In genomic region chr3:62027796-62028195, GRCh38 we compare ENCODE assay signal across 21 cellular contexts.
DNase-seq lines count a peak whose midpoint lies in the region; ATAC-seq and TF ChIP-seq lines count a peak whose summit lies in the region.
"Had no signal": no experiment of that assay in that cellular context is flagged by ENCODE, and none has a peak within 500 bp of the region (broad histone marks: within the 10 kb centered on the region; RNA-seq: fewer than 3 reads in every experiment).

No MANE protein-coding gene starts in this region.

- H3K27me3 ChIP-seq in GM23338 (ENCODE audit: insufficient read depth) (no peaks in the 10 kb centered on the region), prostate gland (replicated peaks; ENCODE audit: insufficient read depth) (no peaks in the 10 kb centered on the region)
- H3K27me3 ChIP-seq: BE2C had no signal

- no peak overlapping the region for H3K4me2 ChIP-seq in GM23338
- H3K4me2 ChIP-seq: PC-9 had no signal

- H3K27me3 Mint-ChIP-seq in GM23338 (ENCODE audit: insufficient read depth, low read depth, poor library complexity) (no peaks in the 10 kb centered on the region), glutamatergic neuron (ENCODE audit: unreplicated experiment) (no peaks in the 10 kb centered on the region)

- WGBS in prostate gland, result 73% methylated on average over 5 of the region's 5 CpGs

- H3K27ac Mint-ChIP-seq in GM23338 (peak overlapping the region; percentile 74; the same call in 1 of the 2 replicates), glutamatergic neuron (ENCODE audit: unreplicated experiment) (no peak overlapping the region)

- no peaks in the 10 kb centered on the region for H3K79me2 ChIP-seq in GM23338 (replicated peaks; ENCODE audit: insufficient read depth)

- no peak for ATAC-seq in GM23338
- ATAC-seq: SK-N-SH treated with all-trans-retinoic acid at 6 μM for 48 hours had no signal

- no peaks in the 10 kb centered on the region for H3F3A ChIP-seq in GM23338 (replicated peaks; ENCODE audit: low read depth)

- H3K4me3 Mint-ChIP-seq in GM23338 (no peak overlapping the region), glutamatergic neuron (ENCODE audit: unreplicated experiment) (no peak overlapping the region)

- DNase-seq in GM23338 (ENCODE audit: low spot score), result no peak
- DNase-seq in astrocyte of the cerebellum (ENCODE audit: low read depth), result peak; percentile 48
- peak; percentile 38 for DNase-seq in inferior parietal cortex (ENCODE audit: extremely low spot score)
- DNase-seq in superior temporal gyrus (ENCODE audit: extremely low spot score), result peak; percentile 48
- DNase-seq in SW480 (ENCODE audit: low spot score), result no peak
- no peak for DNase-seq in glutamatergic neuron
- no peak for DNase-seq in prostate gland (ENCODE audit: low spot score)
- DNase-seq: BE2C, EL, GF-D8, Kasumi-1, MM.1S, NCI-H1092, NCI-H1436, NCI-H187 treated with DMSO at 0.1 percent for 48 hours, NCI-H69, PC-9, SHP77 treated with DMSO at 0.1 percent for 48 hours had no signal

- no peak overlapping the region for H2AFZ ChIP-seq in GM23338
- H2AFZ ChIP-seq: PC-9 had no signal

- H3K4me1 ChIP-seq in GM23338 (ENCODE audit: insufficient read depth) (0 out of 2 replicates have a peak, but pooled peaks cover 2% of the 10 kb centered on the region), prostate gland (replicated peaks) (no peaks in the 10 kb centered on the region)

- H4K20me1 ChIP-seq in GM23338 (replicated peaks; ENCODE audit: insufficient read depth), result no peaks in the 10 kb centered on the region

- in situ Hi-C loops in astrocyte of the cerebellum (cut with HindIII; ENCODE audit: low sequenced_read_pairs), result no loop called here

- H3K4me3 ChIP-seq in GM23338, result no peak overlapping the region
- H3K4me3 ChIP-seq in astrocyte of the cerebellum (ENCODE audit: low read depth, low read length), result no peak overlapping the region
- H3K4me3 ChIP-seq in prostate gland, result no peak overlapping the region
- H3K4me3 ChIP-seq: HAP-1, PC-9 had no signal

- H3K36me3 Mint-ChIP-seq in GM23338 (ENCODE audit: low read depth), result no peaks in the 10 kb centered on the region
- no peaks in the 10 kb centered on the region for H3K36me3 Mint-ChIP-seq in glutamatergic neuron (ENCODE audit: unreplicated experiment)

- TF ChIP-seq POLR2A in prostate gland (IDR thresholded peaks at IDR 0.05), result no peak

- H3K4me1 Mint-ChIP-seq in GM23338, result peaks cover 39% of the 10 kb centered on the region
- peaks cover 4% of the 10 kb centered on the region for H3K4me1 Mint-ChIP-seq in glutamatergic neuron (ENCODE audit: low read depth, unreplicated experiment)

- H3K36me3 ChIP-seq in GM23338 (ENCODE audit: insufficient read depth), result no peaks in the 10 kb centered on the region
- H3K36me3 ChIP-seq in prostate gland, result no peaks in the 10 kb centered on the region
- H3K36me3 ChIP-seq: BE2C, HAP-1 had no signal

- no peaks in the 10 kb centered on the region for H3K9me2 ChIP-seq in GM23338 (ENCODE audit: insufficient read depth)

- intact Hi-C loops in prostate gland (cut with DNase I), result no loop called here

- TF ChIP-seq CTCF in GM23338 (conservative IDR thresholded peaks at IDR 0.05; ENCODE audit: low read depth in 2 of 2) (no peak), astrocyte of the cerebellum (IDR thresholded peaks at IDR 0.05; ENCODE audit: low read depth, low read length, missing control alignments) (no peak), glutamatergic neuron (IDR thresholded peaks at IDR 0.05; ENCODE audit: partially characterized antibody, unreplicated experiment) (no peak), prostate gland (IDR thresholded peaks at IDR 0.05) (no peak)

- H3K9me3 Mint-ChIP-seq in GM23338, result no peaks in the 10 kb centered on the region
- H3K9me3 Mint-ChIP-seq in glutamatergic neuron (ENCODE audit: unreplicated experiment), result no peaks in the 10 kb centered on the region

- H3K9me3 ChIP-seq in prostate gland, result no peaks in the 10 kb centered on the region
- H3K9me3 ChIP-seq: BE2C, HAP-1 had no signal

- H3K27ac ChIP-seq in GM23338 (ENCODE audit: low read depth) (0 out of 2 replicates have a peak overlapping the region, but pooled peaks have one; percentile 12), prostate gland (no peak overlapping the region)
- H3K27ac ChIP-seq: PC-9, RWPE1 had no signal

TF ChIP-seq in GM23338, 12 proteins besides CTCF, POLR2A, EP300 and RAD21 (continues in another document):
- no peak for TF ChIP-seq EZH2 (IDR thresholded peaks at IDR 0.05; ENCODE audit: low read depth, unreplicated experiment)
- TF ChIP-seq STAT1 (IDR thresholded peaks at IDR 0.05; ENCODE audit: unreplicated experiment), result no peak
- no peak for TF ChIP-seq JUNB (IDR thresholded peaks at IDR 0.05; ENCODE audit: unreplicated experiment)
- TF ChIP-seq POLR2AphosphoS5 (IDR thresholded peaks at IDR 0.05; ENCODE audit: low read depth), result no peak
- TF ChIP-seq CREB1 (CRISPR knock-in tag; IDR thresholded peaks at IDR 0.05; ENCODE audit: low read depth), result no peak
- TF ChIP-seq ZNF114 (CRISPR knock-in tag; IDR thresholded peaks at IDR 0.05), result no peak
- TF ChIP-seq EZH2phosphoT487 (IDR thresholded peaks at IDR 0.05; ENCODE audit: unreplicated experiment), result no peak
- TF ChIP-seq, protein P1, sequence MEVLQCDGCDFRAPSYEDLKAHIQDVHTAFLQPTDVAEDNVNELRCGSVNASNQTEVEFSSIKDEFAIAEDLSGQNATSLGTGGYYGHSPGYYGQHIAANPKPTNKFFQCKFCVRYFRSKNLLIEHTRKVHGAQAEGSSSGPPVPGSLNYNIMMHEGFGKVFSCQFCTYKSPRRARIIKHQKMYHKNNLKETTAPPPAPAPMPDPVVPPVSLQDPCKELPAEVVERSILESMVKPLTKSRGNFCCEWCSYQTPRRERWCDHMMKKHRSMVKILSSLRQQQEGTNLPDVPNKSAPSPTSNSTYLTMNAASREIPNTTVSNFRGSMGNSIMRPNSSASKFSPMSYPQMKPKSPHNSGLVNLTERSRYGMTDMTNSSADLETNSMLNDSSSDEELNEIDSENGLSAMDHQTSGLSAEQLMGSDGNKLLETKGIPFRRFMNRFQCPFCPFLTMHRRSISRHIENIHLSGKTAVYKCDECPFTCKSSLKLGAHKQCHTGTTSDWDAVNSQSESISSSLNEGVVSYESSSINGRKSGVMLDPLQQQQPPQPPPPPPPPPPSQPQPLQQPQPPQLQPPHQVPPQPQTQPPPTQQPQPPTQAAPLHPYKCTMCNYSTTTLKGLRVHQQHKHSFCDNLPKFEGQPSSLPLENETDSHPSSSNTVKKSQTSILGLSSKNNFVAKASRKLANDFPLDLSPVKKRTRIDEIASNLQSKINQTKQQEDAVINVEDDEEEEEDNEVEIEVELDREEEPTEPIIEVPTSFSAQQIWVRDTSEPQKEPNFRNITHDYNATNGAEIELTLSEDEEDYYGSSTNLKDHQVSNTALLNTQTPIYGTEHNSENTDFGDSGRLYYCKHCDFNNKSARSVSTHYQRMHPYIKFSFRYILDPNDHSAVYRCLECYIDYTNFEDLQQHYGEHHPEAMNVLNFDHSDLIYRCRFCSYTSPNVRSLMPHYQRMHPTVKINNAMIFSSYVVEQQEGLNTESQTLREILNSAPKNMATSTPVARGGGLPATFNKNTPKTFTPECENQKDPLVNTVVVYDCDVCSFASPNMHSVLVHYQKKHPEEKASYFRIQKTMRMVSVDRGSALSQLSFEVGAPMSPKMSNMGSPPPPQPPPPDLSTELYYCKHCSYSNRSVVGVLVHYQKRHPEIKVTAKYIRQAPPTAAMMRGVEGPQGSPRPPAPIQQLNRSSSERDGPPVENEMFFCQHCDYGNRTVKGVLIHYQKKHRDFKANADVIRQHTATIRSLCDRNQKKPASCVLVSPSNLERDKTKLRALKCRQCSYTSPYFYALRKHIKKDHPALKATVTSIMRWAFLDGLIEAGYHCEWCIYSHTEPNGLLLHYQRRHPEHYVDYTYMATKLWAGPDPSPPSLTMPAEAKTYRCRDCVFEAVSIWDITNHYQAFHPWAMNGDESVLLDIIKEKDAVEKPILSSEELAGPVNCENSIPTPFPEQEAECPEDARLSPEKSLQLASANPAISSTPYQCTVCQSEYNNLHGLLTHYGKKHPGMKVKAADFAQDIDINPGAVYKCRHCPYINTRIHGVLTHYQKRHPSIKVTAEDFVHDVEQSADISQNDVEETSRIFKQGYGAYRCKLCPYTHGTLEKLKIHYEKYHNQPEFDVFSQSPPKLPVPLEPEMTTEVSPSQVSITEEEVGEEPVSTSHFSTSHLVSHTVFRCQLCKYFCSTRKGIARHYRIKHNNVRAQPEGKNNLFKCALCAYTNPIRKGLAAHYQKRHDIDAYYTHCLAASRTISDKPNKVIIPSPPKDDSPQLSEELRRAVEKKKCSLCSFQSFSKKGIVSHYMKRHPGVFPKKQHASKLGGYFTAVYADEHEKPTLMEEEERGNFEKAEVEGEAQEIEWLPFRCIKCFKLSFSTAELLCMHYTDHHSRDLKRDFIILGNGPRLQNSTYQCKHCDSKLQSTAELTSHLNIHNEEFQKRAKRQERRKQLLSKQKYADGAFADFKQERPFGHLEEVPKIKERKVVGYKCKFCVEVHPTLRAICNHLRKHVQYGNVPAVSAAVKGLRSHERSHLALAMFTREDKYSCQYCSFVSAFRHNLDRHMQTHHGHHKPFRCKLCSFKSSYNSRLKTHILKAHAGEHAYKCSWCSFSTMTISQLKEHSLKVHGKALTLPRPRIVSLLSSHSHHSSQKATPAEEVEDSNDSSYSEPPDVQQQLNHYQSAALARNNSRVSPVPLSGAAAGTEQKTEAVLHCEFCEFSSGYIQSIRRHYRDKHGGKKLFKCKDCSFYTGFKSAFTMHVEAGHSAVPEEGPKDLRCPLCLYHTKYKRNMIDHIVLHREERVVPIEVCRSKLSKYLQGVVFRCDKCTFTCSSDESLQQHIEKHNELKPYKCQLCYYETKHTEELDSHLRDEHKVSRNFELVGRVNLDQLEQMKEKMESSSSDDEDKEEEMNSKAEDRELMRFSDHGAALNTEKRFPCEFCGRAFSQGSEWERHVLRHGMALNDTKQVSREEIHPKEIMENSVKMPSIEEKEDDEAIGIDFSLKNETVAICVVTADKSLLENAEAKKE (CRISPR knock-in tag; IDR thresholded peaks at IDR 0.05), result no peak

Comparison
In these comparisons a context has a peak if more than half of its experiments do, and no peak if none do; other contexts are left out.
1. DNase-seq: peak in astrocyte of the cerebellum (single experiment), inferior parietal cortex (single experiment) and superior temporal gyrus (single experiment); none in GM23338 (single experiment), SW480 (single experiment), glutamatergic neuron (single experiment) and prostate gland (single experiment).